22 cellular contexts compared by ENCODE assay signal in the genomic region with DNA sequence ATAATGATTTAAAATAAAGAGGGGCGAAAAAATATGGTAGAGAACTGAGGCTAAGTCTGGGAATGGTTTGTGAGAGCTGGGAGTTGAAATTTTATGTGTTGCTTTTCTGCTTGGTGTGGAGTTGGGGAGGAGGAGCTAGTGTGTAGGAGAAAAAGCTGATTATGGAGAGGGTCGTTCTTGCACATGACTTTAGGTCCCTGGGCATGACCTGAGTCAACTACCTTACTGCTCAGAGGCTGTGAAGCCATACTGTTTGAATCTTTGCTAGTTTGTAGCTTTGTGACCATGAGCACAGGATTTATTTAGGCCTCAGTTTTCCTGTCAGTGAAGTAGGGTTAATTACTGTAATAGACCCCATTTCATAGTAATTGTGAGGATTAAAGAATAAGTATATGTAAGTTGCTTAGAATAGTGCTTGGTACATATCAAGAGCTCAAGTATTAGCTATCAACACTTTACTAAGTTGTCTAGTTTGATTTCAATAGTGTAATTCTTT.
A peak's percentile ranks its signal among the peaks of the same experiment; 100 is the strongest.
DNase-seq lines count a peak whose midpoint lies in the region; ATAC-seq and TF ChIP-seq lines count a peak whose summit lies in the region.
"Had no signal": no experiment of that assay in that cellular context is flagged by ENCODE, and none has a peak within 500 bp of the region (broad histone marks: within the 10 kb centered on the region; RNA-seq: fewer than 3 reads in every experiment).

No MANE protein-coding gene starts in this region.

- CTCF ChIA-PET in activated naive CD4-positive, alpha-beta T cell treated with anti-CD3 and anti-CD28 coated beads for 36 hours (lab: Charles Lee), result no interaction called here
- CTCF ChIA-PET in RWPE1 (lab: Yijun Ruan, JAX), result interaction anchor here (0.6 to 1.2 kb wide), 3 partner anchors 9 to 595 kb away, joined by 3 read pairs; no protein-coding TSS in a partner anchor

- TF ChIP-seq CTCF in retinal pigment epithelial cell (conservative IDR thresholded peaks at IDR 0.05; ENCODE audit: low read depth, low read length), result no peak
- TF ChIP-seq CTCF in RWPE1 (conservative IDR thresholded peaks at IDR 0.05; ENCODE audit: low read depth), result no peak

- POLR2A ChIA-PET in RWPE1 (lab: Yijun Ruan, JAX; ENCODE audit: low non-redundant PET), result no interaction called here

- peak overlapping the region; percentile 1 for H3K27ac Mint-ChIP-seq in activated naive CD4-positive, alpha-beta T cell treated with anti-CD3 and anti-CD28 coated beads for 36 hours
- peak overlapping the region in 1 of 2 donors; percentile 48 for H3K27ac Mint-ChIP-seq in activated naive CD4-positive, alpha-beta T cell treated with anti-CD3 and anti-CD28 coated beads, Interleukin-2, amount 50 U/mL, for 72 hours
- peak overlapping the region; percentile 47 for H3K27ac Mint-ChIP-seq in activated T-helper 17 cell treated with anti-CD3 and anti-CD28 coated beads, Interleukin-2, amount 50 U/mL, for 72 hours
- H3K27ac Mint-ChIP-seq: activated CD8-positive, alpha-beta T cell treated with anti-CD3 and anti-CD28 coated beads, Interleukin-2, amount 10 ng/mL, durations not matched to agents 7 days and 5 days; activated T-helper 2 cell treated with anti-CD3 and anti-CD28 coated beads, Interferon-gamma antibody, Interleukin-2, Interleukin-4, amounts not matched to agents 10 μg/mL and 5 μg/mL and 100 μg/mL, durations not matched to agents 14 hours and 24 hours and 36 hours had no signal

- no peak overlapping the region for H3K27ac ChIP-seq in RWPE1
- H3K27ac ChIP-seq: A549, gastroesophageal sphincter had no signal

- ATAC-seq in activated naive CD4-positive, alpha-beta T cell treated with anti-CD3 and anti-CD28 coated beads, Interleukin-2, amount 50 U/mL, for 72 hours, result no peak
- ATAC-seq in activated T-helper 17 cell treated with anti-CD3 and anti-CD28 coated beads, Interleukin-2, amount 50 U/mL, for 72 hours (replicated peaks), result no peak
- no peak for ATAC-seq in SK-N-SH treated with all-trans-retinoic acid at 6 μM for 48 hours
- ATAC-seq: A549; activated CD8-positive, alpha-beta T cell treated with anti-CD3 and anti-CD28 coated beads, Interleukin-2, amount 10 ng/mL, durations not matched to agents 7 days and 5 days; gastroesophageal sphincter; Panc1; stimulated activated naive CD8-positive, alpha-beta T cell treated with anti-CD3 and anti-CD28 coated beads, Interleukin-15, Interleukin-2, amounts not matched to agents 100 U/mL and 50 U/mL, for 24 hours had no signal

- peaks cover 51% of the 10 kb centered on the region for H3K4me1 Mint-ChIP-seq in activated naive CD4-positive, alpha-beta T cell treated with anti-CD3 and anti-CD28 coated beads for 36 hours (ENCODE audit: low read depth)
- H3K4me1 Mint-ChIP-seq in activated T-helper 17 cell treated with anti-CD3 and anti-CD28 coated beads, Interleukin-2, amount 50 U/mL, for 72 hours, result peaks cover 23% of the 10 kb centered on the region

- intact Hi-C loops in activated naive CD4-positive, alpha-beta T cell treated with anti-CD3 and anti-CD28 coated beads for 36 hours (cut with micrococcal nuclease), result no loop called here

- DNase-seq in activated naive CD4-positive, alpha-beta T cell treated with anti-CD3 and anti-CD28 coated beads for 36 hours, result no peak
- no peak for DNase-seq in activated naive CD4-positive, alpha-beta T cell treated with anti-CD3 and anti-CD28 coated beads, Interleukin-2, amount 50 U/mL, for 72 hours (ENCODE audit: low spot score in 2 of 2)
- DNase-seq in retinal pigment epithelial cell (ENCODE audit: low read depth), result no peak
- no peak for DNase-seq in SK-N-DZ (ENCODE audit: low spot score)
- no peak for DNase-seq in RWPE1 (ENCODE audit: low spot score)
- DNase-seq: activated CD8-positive, alpha-beta T cell treated with anti-CD3 and anti-CD28 coated beads, Interleukin-2, amount 10 ng/mL, durations not matched to agents 7 days and 5 days; anterior cingulate cortex; C1 segment of cervical spinal cord; cortex of kidney; DMS79 treated with DMSO at 0.1 percent for 48 hours; NCI-H1417 treated with DMSO at 0.1 percent for 48 hours; NCI-H2171 treated with DMSO at 0.1 percent for 48 hours; NCI-H774; stimulated activated naive CD8-positive, alpha-beta T cell treated with anti-CD3 and anti-CD28 coated beads, Interleukin-15, Interleukin-2, amounts not matched to agents 100 U/mL and 50 U/mL, for 24 hours had no signal

- no peaks in the 10 kb centered on the region for H3K27me3 Mint-ChIP-seq in activated naive CD4-positive, alpha-beta T cell treated with anti-CD3 and anti-CD28 coated beads for 36 hours (ENCODE audit: low read depth)
- no peaks in the 10 kb centered on the region for H3K27me3 Mint-ChIP-seq in activated T-helper 17 cell treated with anti-CD3 and anti-CD28 coated beads, Interleukin-2, amount 50 U/mL, for 72 hours

- H3K4me3 Mint-ChIP-seq in activated naive CD4-positive, alpha-beta T cell treated with anti-CD3 and anti-CD28 coated beads for 36 hours, result no peak overlapping the region
- no peak overlapping the region for H3K4me3 Mint-ChIP-seq in activated T-helper 17 cell treated with anti-CD3 and anti-CD28 coated beads, Interleukin-2, amount 50 U/mL, for 72 hours
- H3K4me3 Mint-ChIP-seq: activated CD8-positive, alpha-beta T cell treated with anti-CD3 and anti-CD28 coated beads, Interleukin-2, amount 10 ng/mL, durations not matched to agents 7 days and 5 days; neural crest cell had no signal

- no peaks in the 10 kb centered on the region for H3K36me3 Mint-ChIP-seq in activated naive CD4-positive, alpha-beta T cell treated with anti-CD3 and anti-CD28 coated beads for 36 hours (ENCODE audit: low read depth)
- no peaks in the 10 kb centered on the region for H3K36me3 Mint-ChIP-seq in activated naive CD4-positive, alpha-beta T cell treated with anti-CD3 and anti-CD28 coated beads, Interleukin-2, amount 50 U/mL, for 72 hours
- no peaks in the 10 kb centered on the region for H3K36me3 Mint-ChIP-seq in activated T-helper 17 cell treated with anti-CD3 and anti-CD28 coated beads, Interleukin-2, amount 50 U/mL, for 72 hours (ENCODE audit: low read depth)

- H3K9me3 Mint-ChIP-seq in activated naive CD4-positive, alpha-beta T cell treated with anti-CD3 and anti-CD28 coated beads for 36 hours, result no peaks in the 10 kb centered on the region
- no peaks in the 10 kb centered on the region for H3K9me3 Mint-ChIP-seq in activated naive CD4-positive, alpha-beta T cell treated with anti-CD3 and anti-CD28 coated beads, Interleukin-2, amount 50 U/mL, for 72 hours
- no peaks in the 10 kb centered on the region for H3K9me3 Mint-ChIP-seq in activated T-helper 17 cell treated with anti-CD3 and anti-CD28 coated beads, Interleukin-2, amount 50 U/mL, for 72 hours
- H3K9me3 Mint-ChIP-seq: activated T-helper 2 cell treated with anti-CD3 and anti-CD28 coated beads, Interferon-gamma antibody, Interleukin-2, Interleukin-4, amounts not matched to agents 10 μg/mL and 5 μg/mL and 100 μg/mL, durations not matched to agents 14 hours and 24 hours and 36 hours had no signal

- H3K4me3 ChIP-seq in iPS-11a (ENCODE audit: low read depth, low read length) (peak overlapping the region; percentile 50), retinal pigment epithelial cell (ENCODE audit: low read length) (peak overlapping the region; percentile 19)
- H3K4me3 ChIP-seq: A549, gastroesophageal sphincter had no signal

TF ChIP-seq in SK-N-SH treated with all-trans-retinoic acid at 6 μM for 48 hours, 23 proteins besides CTCF, POLR2A, EP300 and RAD21 (continues in another document):
- TF ChIP-seq, protein P1, sequence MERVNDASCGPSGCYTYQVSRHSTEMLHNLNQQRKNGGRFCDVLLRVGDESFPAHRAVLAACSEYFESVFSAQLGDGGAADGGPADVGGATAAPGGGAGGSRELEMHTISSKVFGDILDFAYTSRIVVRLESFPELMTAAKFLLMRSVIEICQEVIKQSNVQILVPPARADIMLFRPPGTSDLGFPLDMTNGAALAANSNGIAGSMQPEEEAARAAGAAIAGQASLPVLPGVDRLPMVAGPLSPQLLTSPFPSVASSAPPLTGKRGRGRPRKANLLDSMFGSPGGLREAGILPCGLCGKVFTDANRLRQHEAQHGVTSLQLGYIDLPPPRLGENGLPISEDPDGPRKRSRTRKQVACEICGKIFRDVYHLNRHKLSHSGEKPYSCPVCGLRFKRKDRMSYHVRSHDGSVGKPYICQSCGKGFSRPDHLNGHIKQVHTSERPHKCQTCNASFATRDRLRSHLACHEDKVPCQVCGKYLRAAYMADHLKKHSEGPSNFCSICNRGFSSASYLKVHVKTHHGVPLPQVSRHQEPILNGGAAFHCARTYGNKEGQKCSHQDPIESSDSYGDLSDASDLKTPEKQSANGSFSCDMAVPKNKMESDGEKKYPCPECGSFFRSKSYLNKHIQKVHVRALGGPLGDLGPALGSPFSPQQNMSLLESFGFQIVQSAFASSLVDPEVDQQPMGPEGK (CRISPR knock-in tag; IDR thresholded peaks at IDR 0.05; ENCODE audit: borderline replicate concordance), result no peak
- TF ChIP-seq, protein P2, sequence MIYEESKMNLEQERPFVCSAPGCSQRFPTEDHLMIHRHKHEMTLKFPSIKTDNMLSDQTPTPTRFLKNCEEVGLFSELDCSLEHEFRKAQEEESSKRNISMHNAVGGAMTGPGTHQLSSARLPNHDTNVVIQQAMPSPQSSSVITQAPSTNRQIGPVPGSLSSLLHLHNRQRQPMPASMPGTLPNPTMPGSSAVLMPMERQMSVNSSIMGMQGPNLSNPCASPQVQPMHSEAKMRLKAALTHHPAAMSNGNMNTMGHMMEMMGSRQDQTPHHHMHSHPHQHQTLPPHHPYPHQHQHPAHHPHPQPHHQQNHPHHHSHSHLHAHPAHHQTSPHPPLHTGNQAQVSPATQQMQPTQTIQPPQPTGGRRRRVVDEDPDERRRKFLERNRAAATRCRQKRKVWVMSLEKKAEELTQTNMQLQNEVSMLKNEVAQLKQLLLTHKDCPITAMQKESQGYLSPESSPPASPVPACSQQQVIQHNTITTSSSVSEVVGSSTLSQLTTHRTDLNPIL (CRISPR knock-in tag; IDR thresholded peaks at IDR 0.05; ENCODE audit: low read depth), result no peak
- TF ChIP-seq SNAI2 (CRISPR knock-in tag; IDR thresholded peaks at IDR 0.05) (no peak), RARB (CRISPR knock-in tag; IDR thresholded peaks at IDR 0.05) (no peak), ARNTL (CRISPR knock-in tag; IDR thresholded peaks at IDR 0.05; ENCODE audit: borderline replicate concordance, low read depth) (no peak), TCF4 (CRISPR knock-in tag; IDR thresholded peaks at IDR 0.05; ENCODE audit: borderline replicate concordance) (no peak)
